1 cellular context compared by ENCODE assay signal in the genomic region with DNA sequence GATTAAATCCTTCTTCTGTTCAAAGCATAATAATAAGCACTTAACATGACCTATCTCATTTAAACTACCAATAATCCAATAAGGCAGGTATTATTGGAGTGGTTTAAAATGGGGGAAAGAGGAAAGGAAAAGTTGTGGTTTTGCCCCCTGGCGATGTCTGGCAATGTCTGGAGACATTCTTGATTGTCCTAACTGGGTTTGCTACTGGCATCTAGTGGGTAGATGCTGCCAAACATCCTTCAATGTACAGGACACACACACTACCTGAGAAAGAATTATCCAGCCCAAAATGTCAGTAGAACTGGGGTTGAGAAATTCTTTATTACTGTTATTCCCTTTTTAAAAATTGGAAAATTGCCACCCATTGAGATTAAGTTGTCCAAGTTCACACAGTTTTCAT.
TF ChIP-seq lines count a peak whose summit lies in the region.

No MANE protein-coding gene starts in this region.

TF ChIP-seq in SK-N-SH treated with all-trans-retinoic acid at 6 μM for 48 hours, 23 proteins besides CTCF, POLR2A, EP300 and RAD21 (continued from another document):
- TF ChIP-seq, protein P1, sequence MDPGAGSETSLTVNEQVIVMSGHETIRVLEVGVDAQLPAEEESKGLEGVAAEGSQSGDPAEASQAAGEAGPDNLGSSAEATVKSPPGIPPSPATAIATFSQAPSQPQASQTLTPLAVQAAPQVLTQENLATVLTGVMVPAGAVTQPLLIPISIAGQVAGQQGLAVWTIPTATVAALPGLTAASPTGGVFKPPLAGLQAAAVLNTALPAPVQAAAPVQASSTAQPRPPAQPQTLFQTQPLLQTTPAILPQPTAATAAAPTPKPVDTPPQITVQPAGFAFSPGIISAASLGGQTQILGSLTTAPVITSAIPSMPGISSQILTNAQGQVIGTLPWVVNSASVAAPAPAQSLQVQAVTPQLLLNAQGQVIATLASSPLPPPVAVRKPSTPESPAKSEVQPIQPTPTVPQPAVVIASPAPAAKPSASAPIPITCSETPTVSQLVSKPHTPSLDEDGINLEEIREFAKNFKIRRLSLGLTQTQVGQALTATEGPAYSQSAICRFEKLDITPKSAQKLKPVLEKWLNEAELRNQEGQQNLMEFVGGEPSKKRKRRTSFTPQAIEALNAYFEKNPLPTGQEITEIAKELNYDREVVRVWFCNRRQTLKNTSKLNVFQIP (CRISPR knock-in tag; IDR thresholded peaks at IDR 0.05; ENCODE audit: borderline replicate concordance, low read depth), result no peak
- TF ChIP-seq OSR1 (CRISPR knock-in tag; IDR thresholded peaks at IDR 0.05) (no peak), PPARA (CRISPR knock-in tag; IDR thresholded peaks at IDR 0.05; ENCODE audit: borderline replicate concordance) (no peak), ARNTL (CRISPR knock-in tag; IDR thresholded peaks at IDR 0.05; ENCODE audit: borderline replicate concordance, low read depth) (no peak), SNAI2 (CRISPR knock-in tag; IDR thresholded peaks at IDR 0.05) (no peak), RARB (CRISPR knock-in tag; IDR thresholded peaks at IDR 0.05) (no peak), TOX (CRISPR knock-in tag; IDR thresholded peaks at IDR 0.05; ENCODE audit: borderline replicate concordance) (no peak)
- TF ChIP-seq, protein P2, sequence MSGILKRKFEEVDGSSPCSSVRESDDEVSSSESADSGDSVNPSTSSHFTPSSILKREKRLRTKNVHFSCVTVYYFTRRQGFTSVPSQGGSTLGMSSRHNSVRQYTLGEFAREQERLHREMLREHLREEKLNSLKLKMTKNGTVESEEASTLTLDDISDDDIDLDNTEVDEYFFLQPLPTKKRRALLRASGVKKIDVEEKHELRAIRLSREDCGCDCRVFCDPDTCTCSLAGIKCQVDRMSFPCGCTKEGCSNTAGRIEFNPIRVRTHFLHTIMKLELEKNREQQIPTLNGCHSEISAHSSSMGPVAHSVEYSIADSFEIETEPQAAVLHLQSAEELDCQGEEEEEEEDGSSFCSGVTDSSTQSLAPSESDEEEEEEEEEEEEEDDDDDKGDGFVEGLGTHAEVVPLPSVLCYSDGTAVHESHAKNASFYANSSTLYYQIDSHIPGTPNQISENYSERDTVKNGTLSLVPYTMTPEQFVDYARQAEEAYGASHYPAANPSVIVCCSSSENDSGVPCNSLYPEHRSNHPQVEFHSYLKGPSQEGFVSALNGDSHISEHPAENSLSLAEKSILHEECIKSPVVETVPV (CRISPR knock-in tag; IDR thresholded peaks at IDR 0.05), result no peak
- TF ChIP-seq, protein P3, sequence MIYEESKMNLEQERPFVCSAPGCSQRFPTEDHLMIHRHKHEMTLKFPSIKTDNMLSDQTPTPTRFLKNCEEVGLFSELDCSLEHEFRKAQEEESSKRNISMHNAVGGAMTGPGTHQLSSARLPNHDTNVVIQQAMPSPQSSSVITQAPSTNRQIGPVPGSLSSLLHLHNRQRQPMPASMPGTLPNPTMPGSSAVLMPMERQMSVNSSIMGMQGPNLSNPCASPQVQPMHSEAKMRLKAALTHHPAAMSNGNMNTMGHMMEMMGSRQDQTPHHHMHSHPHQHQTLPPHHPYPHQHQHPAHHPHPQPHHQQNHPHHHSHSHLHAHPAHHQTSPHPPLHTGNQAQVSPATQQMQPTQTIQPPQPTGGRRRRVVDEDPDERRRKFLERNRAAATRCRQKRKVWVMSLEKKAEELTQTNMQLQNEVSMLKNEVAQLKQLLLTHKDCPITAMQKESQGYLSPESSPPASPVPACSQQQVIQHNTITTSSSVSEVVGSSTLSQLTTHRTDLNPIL (CRISPR knock-in tag; IDR thresholded peaks at IDR 0.05; ENCODE audit: low read depth), result no peak
- TF ChIP-seq, protein P4, sequence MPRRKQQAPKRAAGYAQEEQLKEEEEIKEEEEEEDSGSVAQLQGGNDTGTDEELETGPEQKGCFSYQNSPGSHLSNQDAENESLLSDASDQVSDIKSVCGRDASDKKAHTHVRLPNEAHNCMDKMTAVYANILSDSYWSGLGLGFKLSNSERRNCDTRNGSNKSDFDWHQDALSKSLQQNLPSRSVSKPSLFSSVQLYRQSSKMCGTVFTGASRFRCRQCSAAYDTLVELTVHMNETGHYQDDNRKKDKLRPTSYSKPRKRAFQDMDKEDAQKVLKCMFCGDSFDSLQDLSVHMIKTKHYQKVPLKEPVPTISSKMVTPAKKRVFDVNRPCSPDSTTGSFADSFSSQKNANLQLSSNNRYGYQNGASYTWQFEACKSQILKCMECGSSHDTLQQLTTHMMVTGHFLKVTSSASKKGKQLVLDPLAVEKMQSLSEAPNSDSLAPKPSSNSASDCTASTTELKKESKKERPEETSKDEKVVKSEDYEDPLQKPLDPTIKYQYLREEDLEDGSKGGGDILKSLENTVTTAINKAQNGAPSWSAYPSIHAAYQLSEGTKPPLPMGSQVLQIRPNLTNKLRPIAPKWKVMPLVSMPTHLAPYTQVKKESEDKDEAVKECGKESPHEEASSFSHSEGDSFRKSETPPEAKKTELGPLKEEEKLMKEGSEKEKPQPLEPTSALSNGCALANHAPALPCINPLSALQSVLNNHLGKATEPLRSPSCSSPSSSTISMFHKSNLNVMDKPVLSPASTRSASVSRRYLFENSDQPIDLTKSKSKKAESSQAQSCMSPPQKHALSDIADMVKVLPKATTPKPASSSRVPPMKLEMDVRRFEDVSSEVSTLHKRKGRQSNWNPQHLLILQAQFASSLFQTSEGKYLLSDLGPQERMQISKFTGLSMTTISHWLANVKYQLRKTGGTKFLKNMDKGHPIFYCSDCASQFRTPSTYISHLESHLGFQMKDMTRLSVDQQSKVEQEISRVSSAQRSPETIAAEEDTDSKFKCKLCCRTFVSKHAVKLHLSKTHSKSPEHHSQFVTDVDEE (CRISPR knock-in tag; IDR thresholded peaks at IDR 0.05), result no peak
